ENCODE assay signal across 1 cellular context in genomic region chr6:139374357-139375238, GRCh38.
TF ChIP-seq lines count a peak whose summit lies in the region.

Gene CITED2, minus strand, starts transcription at chr6:139374648. Its CDS starts 704 bp downstream, at chr6:139373944.

TF ChIP-seq in HepG2, 621 proteins besides CTCF, POLR2A, EP300 and RAD21 (continued from another document and continues in another):
- TF ChIP-seq HIVEP1 (CRISPR knock-in tag; IDR thresholded peaks at IDR 0.05), result peak; percentile 83
- TF ChIP-seq, protein P1, sequence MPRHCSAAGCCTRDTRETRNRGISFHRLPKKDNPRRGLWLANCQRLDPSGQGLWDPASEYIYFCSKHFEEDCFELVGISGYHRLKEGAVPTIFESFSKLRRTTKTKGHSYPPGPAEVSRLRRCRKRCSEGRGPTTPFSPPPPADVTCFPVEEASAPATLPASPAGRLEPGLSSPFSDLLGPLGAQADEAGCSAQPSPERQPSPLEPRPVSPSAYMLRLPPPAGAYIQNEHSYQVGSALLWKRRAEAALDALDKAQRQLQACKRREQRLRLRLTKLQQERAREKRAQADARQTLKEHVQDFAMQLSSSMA (CRISPR knock-in tag; IDR thresholded peaks at IDR 0.05), result no peak
- TF ChIP-seq MYC (CRISPR knock-in tag; IDR thresholded peaks at IDR 0.05; ENCODE audit: borderline replicate concordance), result peak; percentile 94
- peak; percentile 86; the same call in 1 of the 2 replicates for TF ChIP-seq IRF9 (CRISPR knock-in tag; IDR thresholded peaks at IDR 0.05; ENCODE audit: borderline replicate concordance)
- no peak for TF ChIP-seq NFE2L2 (IDR thresholded peaks at IDR 0.05; ENCODE audit: low read length)
- peak; percentile 100 for TF ChIP-seq POLR2AphosphoS5 (IDR thresholded peaks at IDR 0.05; ENCODE audit: low read depth, low read length)
- TF ChIP-seq, protein P2, sequence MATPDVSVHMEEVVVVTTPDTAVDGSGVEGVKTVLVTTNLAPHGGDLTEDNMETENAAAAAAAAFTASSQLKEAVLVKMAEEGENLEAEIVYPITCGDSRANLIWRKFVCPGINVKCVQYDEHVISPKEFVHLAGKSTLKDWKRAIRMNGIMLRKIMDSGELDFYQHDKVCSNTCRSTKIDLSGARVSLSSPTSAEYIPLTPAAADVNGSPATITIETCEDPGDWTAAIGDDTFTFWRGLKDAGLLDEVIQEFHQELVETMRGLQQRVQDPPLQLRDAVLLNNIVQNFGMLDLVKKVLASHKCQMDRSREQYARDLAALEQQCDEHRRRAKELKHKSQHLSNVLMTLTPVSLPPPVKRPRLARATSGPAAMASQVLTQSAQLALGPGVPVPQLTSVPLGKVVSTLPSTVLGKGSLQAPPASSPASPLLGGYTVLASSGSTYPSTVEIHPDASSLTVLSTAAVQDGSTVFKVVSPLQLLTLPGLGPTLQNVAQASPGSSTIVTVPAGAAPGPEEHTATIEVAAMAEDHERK (CRISPR knock-in tag; IDR thresholded peaks at IDR 0.05; ENCODE audit: low read depth), result 0 out of 2 replicates have a peak, but pooled peaks have one; percentile 37
- TF ChIP-seq ZNF501 (CRISPR knock-in tag; IDR thresholded peaks at IDR 0.05), result peak; percentile 95
- 0 out of 2 replicates have a peak, but pooled peaks have one; percentile 29 for TF ChIP-seq ZNF850 (CRISPR knock-in tag; conservative IDR thresholded peaks at IDR 0.05)
- TF ChIP-seq TBL1XR1 (IDR thresholded peaks at IDR 0.05; ENCODE audit: borderline replicate concordance, low read length, partially characterized antibody), result peak; percentile 70
- peak; percentile 93 for TF ChIP-seq ZSCAN30 (CRISPR knock-in tag; IDR thresholded peaks at IDR 0.05)
- TF ChIP-seq KAT8 (CRISPR knock-in tag; IDR thresholded peaks at IDR 0.05), result peak; percentile 91
- peak; percentile 96; the same call in 1 of the 2 replicates for TF ChIP-seq ZNF737 (CRISPR knock-in tag; IDR thresholded peaks at IDR 0.05; ENCODE audit: borderline replicate concordance)
- peak; percentile 78 for TF ChIP-seq GATAD1 (CRISPR knock-in tag; IDR thresholded peaks at IDR 0.05)
- TF ChIP-seq ZNF710 (CRISPR knock-in tag; IDR thresholded peaks at IDR 0.05; ENCODE audit: borderline replicate concordance), result peak; percentile 90
- TF ChIP-seq ZNF282 (IDR thresholded peaks at IDR 0.05; ENCODE audit: partially characterized antibody), result no peak
- peak; percentile 69; the same call in 1 of the 2 replicates for TF ChIP-seq RERE (CRISPR knock-in tag; IDR thresholded peaks at IDR 0.05; ENCODE audit: low read depth)
- peak; percentile 97 for TF ChIP-seq MEIS2 (CRISPR knock-in tag; IDR thresholded peaks at IDR 0.05)
- peak; percentile 93 for TF ChIP-seq KDM2A (CRISPR knock-in tag; IDR thresholded peaks at IDR 0.05; ENCODE audit: borderline replicate concordance, low read depth)
- TF ChIP-seq ZFAT (CRISPR knock-in tag; conservative IDR thresholded peaks at IDR 0.05), result peak; percentile 70
- TF ChIP-seq, protein P3, sequence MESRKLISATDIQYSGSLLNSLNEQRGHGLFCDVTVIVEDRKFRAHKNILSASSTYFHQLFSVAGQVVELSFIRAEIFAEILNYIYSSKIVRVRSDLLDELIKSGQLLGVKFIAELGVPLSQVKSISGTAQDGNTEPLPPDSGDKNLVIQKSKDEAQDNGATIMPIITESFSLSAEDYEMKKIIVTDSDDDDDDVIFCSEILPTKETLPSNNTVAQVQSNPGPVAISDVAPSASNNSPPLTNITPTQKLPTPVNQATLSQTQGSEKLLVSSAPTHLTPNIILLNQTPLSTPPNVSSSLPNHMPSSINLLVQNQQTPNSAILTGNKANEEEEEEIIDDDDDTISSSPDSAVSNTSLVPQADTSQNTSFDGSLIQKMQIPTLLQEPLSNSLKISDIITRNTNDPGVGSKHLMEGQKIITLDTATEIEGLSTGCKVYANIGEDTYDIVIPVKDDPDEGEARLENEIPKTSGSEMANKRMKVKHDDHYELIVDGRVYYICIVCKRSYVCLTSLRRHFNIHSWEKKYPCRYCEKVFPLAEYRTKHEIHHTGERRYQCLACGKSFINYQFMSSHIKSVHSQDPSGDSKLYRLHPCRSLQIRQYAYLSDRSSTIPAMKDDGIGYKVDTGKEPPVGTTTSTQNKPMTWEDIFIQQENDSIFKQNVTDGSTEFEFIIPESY (CRISPR knock-in tag; IDR thresholded peaks at IDR 0.05), result peak; percentile 14; the same call in 1 of the 2 replicates
- TF ChIP-seq MED13 (CRISPR knock-in tag; IDR thresholded peaks at IDR 0.05), result peak; percentile 69
- peak; percentile 18; the same call in 1 of the 2 replicates for TF ChIP-seq ZBTB43 (CRISPR knock-in tag; conservative IDR thresholded peaks at IDR 0.05)
- peak; percentile 95 for TF ChIP-seq ZNF616 (CRISPR knock-in tag; IDR thresholded peaks at IDR 0.05; ENCODE audit: low read depth)
- TF ChIP-seq ZNF318 (CRISPR knock-in tag; IDR thresholded peaks at IDR 0.05), result peak; percentile 95
- TF ChIP-seq, protein P4, sequence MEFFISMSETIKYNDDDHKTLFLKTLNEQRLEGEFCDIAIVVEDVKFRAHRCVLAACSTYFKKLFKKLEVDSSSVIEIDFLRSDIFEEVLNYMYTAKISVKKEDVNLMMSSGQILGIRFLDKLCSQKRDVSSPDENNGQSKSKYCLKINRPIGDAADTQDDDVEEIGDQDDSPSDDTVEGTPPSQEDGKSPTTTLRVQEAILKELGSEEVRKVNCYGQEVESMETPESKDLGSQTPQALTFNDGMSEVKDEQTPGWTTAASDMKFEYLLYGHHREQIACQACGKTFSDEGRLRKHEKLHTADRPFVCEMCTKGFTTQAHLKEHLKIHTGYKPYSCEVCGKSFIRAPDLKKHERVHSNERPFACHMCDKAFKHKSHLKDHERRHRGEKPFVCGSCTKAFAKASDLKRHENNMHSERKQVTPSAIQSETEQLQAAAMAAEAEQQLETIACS (CRISPR knock-in tag; IDR thresholded peaks at IDR 0.05), result peak; percentile 80
- peak; percentile 96 for TF ChIP-seq IRX3 (CRISPR knock-in tag; IDR thresholded peaks at IDR 0.05; ENCODE audit: borderline replicate concordance, low read depth)
- TF ChIP-seq HES4 (CRISPR knock-in tag; IDR thresholded peaks at IDR 0.05; ENCODE audit: borderline replicate concordance), result peak; percentile 90
- TF ChIP-seq ZNF7 (CRISPR knock-in tag; IDR thresholded peaks at IDR 0.05), result no peak
- peak; percentile 74; the same call in 1 of the 2 replicates for TF ChIP-seq HNRNPUL1 (IDR thresholded peaks at IDR 0.05; ENCODE audit: low read depth, low read length)
- TF ChIP-seq STAT5B (CRISPR knock-in tag; IDR thresholded peaks at IDR 0.05), result peak; percentile 78; the same call in 1 of the 2 replicates
